ENCODE assay signal across 1 cellular context in genomic region chr16:88881675-88882357, GRCh38.
TF ChIP-seq lines count a peak whose summit lies in the region.

No MANE protein-coding gene starts in this region.

TF ChIP-seq in HCT116, 20 proteins besides CTCF, POLR2A, EP300 and RAD21:
- no peak for TF ChIP-seq ZBTB33 (IDR thresholded peaks at IDR 0.05; ENCODE audit: extremely low read depth, insufficient replicate concordance, low read length)
- no peak for TF ChIP-seq ATF3 (IDR thresholded peaks at IDR 0.05)
- no peak for TF ChIP-seq SP1 (IDR thresholded peaks at IDR 0.05; ENCODE audit: low read depth)
- TF ChIP-seq YY1 (IDR thresholded peaks at IDR 0.05; ENCODE audit: extremely low read depth, insufficient replicate concordance, low read depth, low read length) = no peak
- TF ChIP-seq ELF1 (IDR thresholded peaks at IDR 0.05; ENCODE audit: borderline replicate concordance, low read depth) = no peak
- TF ChIP-seq POLR2AphosphoS5 (IDR thresholded peaks at IDR 0.05; ENCODE audit: low read depth, low read length) = no peak
- TF ChIP-seq CEBPB (IDR thresholded peaks at IDR 0.05; ENCODE audit: low read depth) = no peak
